Comparison of ENCODE assay signal across 14 cellular contexts in the genomic region with DNA sequence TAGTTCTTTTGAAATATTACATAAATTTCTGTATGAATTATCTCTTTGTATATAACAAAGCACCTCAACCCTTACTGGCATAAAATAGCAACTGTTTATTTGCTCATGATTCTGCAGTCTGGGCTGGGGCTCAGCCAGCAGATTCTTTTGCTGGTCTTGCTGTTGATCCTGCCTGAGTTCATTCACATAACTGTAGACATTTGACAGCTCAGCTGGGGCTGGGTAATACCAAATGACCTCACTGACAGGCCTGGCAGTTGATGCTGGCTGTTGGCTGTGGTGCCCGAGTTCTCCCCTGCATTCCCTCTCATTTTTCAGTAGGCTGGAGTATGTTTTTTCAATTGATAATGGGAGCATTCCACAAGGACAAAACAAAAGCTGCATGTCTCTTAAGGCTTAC.
DNase-seq lines count a peak whose midpoint lies in the region; ATAC-seq, FAIRE-seq and TF ChIP-seq lines count a peak whose summit lies in the region.
"Had no signal": no experiment of that assay in that cellular context is flagged by ENCODE, and none has a peak within 500 bp of the region (broad histone marks: within the 10 kb centered on the region; RNA-seq: fewer than 3 reads in every experiment).

No MANE protein-coding gene starts in this region.

- no TSS peak for BruUV-seq in GM12878 (replicated peaks; lab: Mats Ljungman, UMichigan)

- H3K4me3 ChIP-seq in GM12878 (no peak overlapping the region), mucosa of descending colon (no peak overlapping the region), ascending aorta (no peak overlapping the region)
- H3K4me3 ChIP-seq: uterus had no signal

- no peak for TF ChIP-seq RAD21 in GM12878 (IDR thresholded peaks at IDR 0.05; ENCODE audit: insufficient read depth, low read depth, low read length)

- no peaks in the 10 kb centered on the region for H3K27me3 ChIP-seq in GM12878 (replicated peaks in 1 of 2; ENCODE audit: control insufficient read depth in 2 of 2, insufficient read depth in 2 of 2, low read length in 1 of 2)
- no peaks in the 10 kb centered on the region for H3K27me3 ChIP-seq in ascending aorta
- H3K27me3 ChIP-seq: uterus had no signal

- POLR2A ChIA-PET in GM12878 (lab: Charles Lee) = no interaction called here

- 0% methylated on average over 1 of the region's 1 CpG for WGBS in GM12878 (ENCODE audit: insufficient coverage, insufficient replicate concordance, low lambda C conversion rate, missing lambda C conversion rate)

- ATAC-seq in GM12878 = peak; percentile 36
- peak; percentile 91 to 98 for ATAC-seq in left cardiac atrium
- no peak for ATAC-seq in mucosa of descending colon
- ATAC-seq: activated CD8-positive, alpha-beta T cell treated with anti-CD3 and anti-CD28 coated beads, Interleukin-2, amount 10 ng/mL, durations not matched to agents 7 days and 5 days; stimulated activated naive CD8-positive, alpha-beta T cell treated with anti-CD3 and anti-CD28 coated beads, Interleukin-15, amount 100 ng/mL, for 72 hours had no signal

- no peak overlapping the region for H3K27ac ChIP-seq in GM12878 (ENCODE audit: control insufficient read depth, insufficient read depth)
- H3K27ac ChIP-seq in ascending aorta = no peak overlapping the region
- H3K27ac ChIP-seq: uterus had no signal

- intact Hi-C loops in GM12878 (cut with micrococcal nuclease; ENCODE audit: unreplicated experiment) (no loop called here), left cardiac atrium (cut with DNase I) (no loop called here), mucosa of descending colon (cut with DNase I, micrococcal nuclease) (no loop called here), ascending aorta (cut with DNase I) (no loop called here)

- no peaks in the 10 kb centered on the region for H3K79me2 ChIP-seq in GM12878 (ENCODE audit: control insufficient read depth, insufficient read depth, low read length)

- RAD21 ChIA-PET in GM12878 (lab: Charles Lee; ENCODE audit: unreplicated experiment) = interaction anchor here (2.5 kb wide), 1 partner anchor 34 kb away, joined by 10 read pairs; no protein-coding TSS in a partner anchor

- H3K9me3 ChIP-seq in GM12878 (replicated peaks; ENCODE audit: control insufficient read depth, insufficient read depth, low read length) = no peaks in the 10 kb centered on the region
- no peaks in the 10 kb centered on the region for H3K9me3 ChIP-seq in mucosa of descending colon
- no peaks in the 10 kb centered on the region for H3K9me3 ChIP-seq in ascending aorta
- H3K9me3 ChIP-seq: uterus had no signal

- in situ Hi-C loops in GM12878 (cut with MboI) = no loop called here

- DNase-seq in M059J (ENCODE audit: low read depth) = peak; percentile 2
- DNase-seq in GM12878 (ENCODE audit: low read depth, low spot score) = no peak
- peak; percentile 44 for DNase-seq in left cardiac atrium
- DNase-seq in putamen (ENCODE audit: low spot score) = peak; percentile 2
- DNase-seq in mucosa of descending colon = no peak
- DNase-seq in ascending aorta (ENCODE audit: low spot score in 2 of 2) = no peak
- DNase-seq in NCI-H510A (lab: John Stamatoyannopoulos, UW) = no peak
- DNase-seq: activated CD8-positive, alpha-beta T cell treated with anti-CD3 and anti-CD28 coated beads, Interleukin-2, amount 10 ng/mL, durations not matched to agents 7 days and 5 days; DMS53; HCEC 1CT; midbrain; OCI-M1; stimulated activated naive CD8-positive, alpha-beta T cell treated with anti-CD3 and anti-CD28 coated beads, Interleukin-15, amount 100 ng/mL, for 72 hours; uterus had no signal

- no peak for FAIRE-seq in GM12878 (lab: Jason Lieb, UNC)

- H3K4me1 ChIP-seq in GM12878 (ENCODE audit: control insufficient read depth, insufficient read depth, low read length) (no peaks in the 10 kb centered on the region), mucosa of descending colon (ENCODE audit: low read depth) (no peaks in the 10 kb centered on the region), ascending aorta (no peaks in the 10 kb centered on the region)
- H3K4me1 ChIP-seq: uterus had no signal

- no peaks in the 10 kb centered on the region for H4K20me1 ChIP-seq in GM12878 (ENCODE audit: control insufficient read depth, insufficient read depth)

- no peaks in the 10 kb centered on the region for H3K36me3 ChIP-seq in GM12878 (ENCODE audit: control insufficient read depth in 2 of 2, insufficient read depth in 2 of 2, low read length in 1 of 2)
- H3K36me3 ChIP-seq in mucosa of descending colon (ENCODE audit: low read depth) = no peaks in the 10 kb centered on the region
- no peaks in the 10 kb centered on the region for H3K36me3 ChIP-seq in ascending aorta
- H3K36me3 ChIP-seq: uterus had no signal

- H3K9ac ChIP-seq in GM12878 (ENCODE audit: control insufficient read depth, insufficient read depth, low read length) = no peak overlapping the region

- no peak overlapping the region for H2AFZ ChIP-seq in GM12878 (ENCODE audit: control insufficient read depth, low read depth, low read length)

- TF ChIP-seq EP300 in GM12878 (IDR thresholded peaks at IDR 0.05; ENCODE audit: borderline replicate concordance in 1 of 2, control insufficient read depth in 1 of 2, low read depth in 2 of 2, low read length in 2 of 2) = no peak

- no peak for TF ChIP-seq POLR2A in GM12878 (IDR thresholded peaks at IDR 0.05; ENCODE audit: low read depth, low read length)

- CTCF ChIA-PET in GM12878 (lab: Yijun Ruan, JAX) = interaction anchor here (1.0 to 2.8 kb wide), 3 partner anchors 32 to 74 kb away, joined by 3 to 7 read pairs (median 6); no protein-coding TSS in a partner anchor

- no peak overlapping the region for H3K4me2 ChIP-seq in GM12878 (ENCODE audit: control insufficient read depth, insufficient read depth)

- TF ChIP-seq CTCF in GM12878 (IDR thresholded peaks at IDR 0.05 in 2 of 3, conservative IDR thresholded peaks at IDR 0.05 in 1 of 3; ENCODE audit: control insufficient read depth in 2 of 3, extremely low read depth in 1 of 3, insufficient read depth in 1 of 3, low read depth in 3 of 3, low read length in 3 of 3) = no peak
- TF ChIP-seq CTCF in mucosa of descending colon (IDR thresholded peaks at IDR 0.05) = no peak
- no peak for TF ChIP-seq CTCF in ascending aorta (IDR thresholded peaks at IDR 0.05)

- SMC1A ChIA-PET in GM12878 (lab: Charles Lee; ENCODE audit: uncharacterized antibody, unreplicated experiment) = interaction anchor here (1.6 to 2.3 kb wide), 2 partner anchors 11 to 75 kb away, joined by 5 to 10 read pairs; no protein-coding TSS in a partner anchor

TF ChIP-seq in GM12878, 131 proteins besides CTCF, POLR2A, EP300 and RAD21:
- TF ChIP-seq CHD1 (IDR thresholded peaks at IDR 0.05; ENCODE audit: low read depth, low read length) (no peak), PAX8 (IDR thresholded peaks at IDR 0.05) (no peak), NFIC (IDR thresholded peaks at IDR 0.05; ENCODE audit: low read depth, low read length) (no peak), GATAD2B (conservative IDR thresholded peaks at IDR 0.05; ENCODE audit: low read depth) (no peak), EGR1 (IDR thresholded peaks at IDR 0.05; ENCODE audit: borderline replicate concordance in 1 of 2, low read depth in 2 of 2, low read length in 2 of 2) (no peak), NBN (IDR thresholded peaks at IDR 0.05) (no peak)

Comparison
In these comparisons a context has a peak if more than half of its experiments do, and no peak if none do; other contexts are left out.
1. DNase-seq: peak in M059J (single experiment), left cardiac atrium (single experiment) and putamen (single experiment); none in GM12878 (single experiment), mucosa of descending colon (0 of 3), ascending aorta (0 of 2) and NCI-H510A (single experiment).